Comparison of ENCODE assay signal across 14 cellular contexts in genomic region chr2:197256771-197257170, GRCh38. TPM values are rescaled to one million over a fixed set of nuclear protein-coding genes. Genes with fewer than 3 reads are reported as not detected.
DNase-seq lines count a peak whose midpoint lies in the region; ATAC-seq, FAIRE-seq and TF ChIP-seq lines count a peak whose summit lies in the region.
"Had no signal": no experiment of that assay in that cellular context is flagged by ENCODE, and none has a peak within 500 bp of the region (broad histone marks: within the 10 kb centered on the region; RNA-seq: fewer than 3 reads in every experiment).

No MANE protein-coding gene starts in this region.

- 67 to 86% methylated on average over 2 of the region's 2 CpGs for WGBS in pancreas, 2 donors

- intact Hi-C loops in CD14-positive monocyte (cut with micrococcal nuclease) (loop anchor here (5.0 to 10.0 kb wide), 4 partner anchors 36 to 52 kb away; no protein-coding TSS in a partner anchor), pancreas (cut with DNase I) (no loop called here), uterus (cut with DNase I; ENCODE audit: low total_unique reads) (no loop called here)

- no peak for ATAC-seq in activated T-helper 17 cell treated with anti-CD3 and anti-CD28 coated beads, Interleukin-2, amount 50 U/mL, for 72 hours (replicated peaks)
- no peak for ATAC-seq in natural killer cell treated with Interleukin-12 subunit alpha and Interleukin-12 subunit beta and Interleukin-15 and Interleukin-18, amount 100 ng/mL, for 72 hours
- no peak for ATAC-seq in pancreas

- DNase-seq in CD14-positive monocyte (ENCODE audit: low spot score): no peak
- no peak for DNase-seq in natural killer cell treated with Interleukin-12 subunit alpha and Interleukin-12 subunit beta and Interleukin-15 and Interleukin-18, amount 100 ng/mL, for 72 hours (ENCODE audit: low spot score)
- DNase-seq in pancreas: no peak
- no peak for DNase-seq in NCI-H2081 treated with DMSO at 0.1 percent for 48 hours (lab: John Stamatoyannopoulos, UW)
- no peak for DNase-seq in uterus
- DNase-seq in COLO829 (ENCODE audit: low spot score): no peak
- DNase-seq: GOT3, hypothalamus, mammary epithelial cell, NCI-H1417, NCI-H774 had no signal

- H3K4me1 ChIP-seq in pancreas (no peaks in the 10 kb centered on the region), uterus (no peaks in the 10 kb centered on the region)
- H3K4me1 ChIP-seq: breast epithelium had no signal

- H3K36me3 Mint-ChIP-seq in CD14-positive monocyte: peaks cover 2 to 4% of the 10 kb centered on the region in 2 donors
- no peaks in the 10 kb centered on the region for H3K36me3 Mint-ChIP-seq in IgD-negative memory B cell
- peaks cover 16% of the 10 kb centered on the region for H3K36me3 Mint-ChIP-seq in activated T-helper 17 cell treated with anti-CD3 and anti-CD28 coated beads, Interleukin-2, amount 50 U/mL, for 72 hours (ENCODE audit: low read depth)
- H3K36me3 Mint-ChIP-seq in natural killer cell treated with Interleukin-12 subunit alpha and Interleukin-12 subunit beta and Interleukin-15 and Interleukin-18, amount 100 ng/mL, for 72 hours: peaks cover 6% of the 10 kb centered on the region

- no peak for FAIRE-seq in pancreas (lab: Jason Lieb, UNC)

- no peaks in the 10 kb centered on the region for H3K36me3 ChIP-seq in pancreas
- H3K36me3 ChIP-seq in uterus: no peaks in the 10 kb centered on the region
- H3K36me3 ChIP-seq: breast epithelium had no signal

- peaks cover 0 to 3% (median 0%) of the 10 kb centered on the region in 7 donors for H3K9me3 Mint-ChIP-seq in CD14-positive monocyte
- H3K9me3 Mint-ChIP-seq in IgD-negative memory B cell: no peaks in the 10 kb centered on the region
- no peaks in the 10 kb centered on the region for H3K9me3 Mint-ChIP-seq in activated T-helper 17 cell treated with anti-CD3 and anti-CD28 coated beads, Interleukin-2, amount 50 U/mL, for 72 hours
- no peaks in the 10 kb centered on the region for H3K9me3 Mint-ChIP-seq in natural killer cell treated with Interleukin-12 subunit alpha and Interleukin-12 subunit beta and Interleukin-15 and Interleukin-18, amount 100 ng/mL, for 72 hours

- no peaks in the 10 kb centered on the region for H3K27me3 ChIP-seq in pancreas
- no peaks in the 10 kb centered on the region for H3K27me3 ChIP-seq in uterus
- H3K27me3 ChIP-seq: breast epithelium had no signal

- peaks cover 0 to 2% (median 0%) of the 10 kb centered on the region in 3 donors for H3K27me3 Mint-ChIP-seq in CD14-positive monocyte (ENCODE audit: low read depth in 3 of 3)
- peaks cover 1% of the 10 kb centered on the region for H3K27me3 Mint-ChIP-seq in IgD-negative memory B cell
- no peaks in the 10 kb centered on the region for H3K27me3 Mint-ChIP-seq in activated T-helper 17 cell treated with anti-CD3 and anti-CD28 coated beads, Interleukin-2, amount 50 U/mL, for 72 hours
- H3K27me3 Mint-ChIP-seq in natural killer cell treated with Interleukin-12 subunit alpha and Interleukin-12 subunit beta and Interleukin-15 and Interleukin-18, amount 100 ng/mL, for 72 hours: no peaks in the 10 kb centered on the region

- H3K4me3 ChIP-seq in pancreas (no peak overlapping the region), uterus (no peak overlapping the region)
- H3K4me3 ChIP-seq: breast epithelium had no signal

- H3K4me1 Mint-ChIP-seq in CD14-positive monocyte: peaks cover 65% of the 10 kb centered on the region
- peaks cover 52 to 59% (median 57%) of the 10 kb centered on the region in 3 donors for H3K4me1 Mint-ChIP-seq in IgD-negative memory B cell
- peaks cover 54% of the 10 kb centered on the region for H3K4me1 Mint-ChIP-seq in activated T-helper 17 cell treated with anti-CD3 and anti-CD28 coated beads, Interleukin-2, amount 50 U/mL, for 72 hours
- H3K4me1 Mint-ChIP-seq in natural killer cell treated with Interleukin-12 subunit alpha and Interleukin-12 subunit beta and Interleukin-15 and Interleukin-18, amount 100 ng/mL, for 72 hours (ENCODE audit: low read depth in 2 of 2): peaks cover 64 to 76% of the 10 kb centered on the region in 2 donors

- H3K27ac Mint-ChIP-seq in CD14-positive monocyte (peak overlapping the region; percentile 98 to 100 (median 99)), IgD-negative memory B cell (peak overlapping the region; percentile 95 to 98 (median 98))
- peak overlapping the region; percentile 99 for H3K27ac Mint-ChIP-seq in activated T-helper 17 cell treated with anti-CD3 and anti-CD28 coated beads, Interleukin-2, amount 50 U/mL, for 72 hours
- H3K27ac Mint-ChIP-seq in natural killer cell treated with Interleukin-12 subunit alpha and Interleukin-12 subunit beta and Interleukin-15 and Interleukin-18, amount 100 ng/mL, for 72 hours: peak overlapping the region; percentile 89 to 98

- TF ChIP-seq POLR2A in uterus (IDR thresholded peaks at IDR 0.05): no peak

- H3K9me3 ChIP-seq in pancreas (no peaks in the 10 kb centered on the region), uterus (no peaks in the 10 kb centered on the region)
- H3K9me3 ChIP-seq: breast epithelium had no signal

- H3K4me3 Mint-ChIP-seq in CD14-positive monocyte: peak overlapping the region; percentile 13 to 54
- peak overlapping the region; percentile 54 to 93 (median 80) for H3K4me3 Mint-ChIP-seq in IgD-negative memory B cell
- H3K4me3 Mint-ChIP-seq in activated T-helper 17 cell treated with anti-CD3 and anti-CD28 coated beads, Interleukin-2, amount 50 U/mL, for 72 hours: peak overlapping the region; percentile 97
- H3K4me3 Mint-ChIP-seq in natural killer cell treated with Interleukin-12 subunit alpha and Interleukin-12 subunit beta and Interleukin-15 and Interleukin-18, amount 100 ng/mL, for 72 hours: peak overlapping the region; percentile 82

- TF ChIP-seq CTCF in CD14-positive monocyte (IDR thresholded peaks at IDR 0.05) (no peak), pancreas (IDR thresholded peaks at IDR 0.05) (no peak), uterus (IDR thresholded peaks at IDR 0.05) (no peak)

- H3K27ac ChIP-seq in pancreas (no peak overlapping the region), uterus (no peak overlapping the region)
- H3K27ac ChIP-seq: breast epithelium had no signal

RNA-seq across cellular contexts. Expression of gene ANKRD44, which starts 53.8 kb away (rescaled TPM):
- polyA plus RNA-seq in CD14-positive monocyte: 10 to 100 TPM; 64.9 to 91.9 TPM
- polyA plus RNA-seq in IgD-negative memory B cell: 91.6 TPM
- 100 to 1,000 TPM; 131 to 154 TPM for total RNA-seq in activated T-helper 17 cell treated with anti-CD3 and anti-CD28 coated beads, Interleukin-2, amount 50 U/mL, for 72 hours
- 100 to 1,000 TPM; 307 to 413 TPM for total RNA-seq in natural killer cell treated with Interleukin-12 subunit alpha and Interleukin-12 subunit beta and Interleukin-15 and Interleukin-18, amount 100 ng/mL, for 72 hours
- 10 to 100 TPM in 1 of 6 donors, 1 to 10 TPM in 5; 6.9 to 12.5 (median 8.5) TPM for total RNA-seq in pancreas
- 1 to 10 TPM; 1.9 to 2.6 TPM for polyA plus RNA-seq in pancreas
- 10 to 100 TPM; 14.4 to 71.5 (median 23.2) TPM for total RNA-seq in uterus

Comparison
In these comparisons a context has a peak if more than half of its experiments do, and no peak if none do; other contexts are left out.
1. H3K4me3 Mint-ChIP-seq: peak in every context shown above with its lines; median percentile 97 in activated T-helper 17 cell treated with anti-CD3 and anti-CD28 coated beads, Interleukin-2, amount 50 U/mL, for 72 hours; 82 in natural killer cell treated with Interleukin-12 subunit alpha and Interleukin-12 subunit beta and Interleukin-15 and Interleukin-18, amount 100 ng/mL, for 72 hours; 80 in IgD-negative memory B cell; 34 in CD14-positive monocyte.
2. intact Hi-C loops: an anchor here in CD14-positive monocyte (5.0 to 10.0 kb wide); none called in pancreas and uterus.